8 cellular contexts compared by ENCODE assay signal in genomic region chr17:57892146-57892819, GRCh38. TPM values are rescaled to one million over a fixed set of nuclear protein-coding genes. Genes with fewer than 3 reads are reported as not detected.
DNase-seq lines count a peak whose midpoint lies in the region; ATAC-seq and TF ChIP-seq lines count a peak whose summit lies in the region.

No MANE protein-coding gene starts in this region.

- H4K20me1 ChIP-seq in IMR-90 (ENCODE audit: insufficient read depth, low read length) = peaks cover 6% of the 10 kb centered on the region; the same call in 1 of the 2 replicates

- peak overlapping the region; percentile 67 for H3K27ac ChIP-seq in IMR-90 (ENCODE audit: insufficient read depth, low read length)
- peak overlapping the region; percentile 86 for H3K27ac ChIP-seq in RWPE2 (ENCODE audit: poor library complexity, severe bottlenecking)

- peak overlapping the region; percentile 98 for H2AK9ac ChIP-seq in IMR-90 (replicated peaks; ENCODE audit: low read depth, low read length, poor library complexity)

- peak overlapping the region; percentile 91 for H3K14ac ChIP-seq in IMR-90 (replicated peaks; ENCODE audit: low read depth, low read length)

- H3K9me3 ChIP-seq in IMR-90 (ENCODE audit: control insufficient read depth, insufficient read depth, low read length) = no peaks in the 10 kb centered on the region
- H3K9me3 ChIP-seq in RWPE2 (ENCODE audit: severe bottlenecking) = no peaks in the 10 kb centered on the region

- H3K27ac Mint-ChIP-seq in neural crest cell (ENCODE audit: unreplicated experiment) = peak overlapping the region; percentile 99

- peak overlapping the region; percentile 31 to 95 for H4K8ac ChIP-seq in IMR-90 (ENCODE audit: low read depth in 2 of 2, low read length in 2 of 2)

- BruUV-seq in IMR-90 (replicated peaks; lab: Mats Ljungman, UMichigan) = no TSS peak

- H3K4me2 ChIP-seq in IMR-90 (ENCODE audit: low read depth, low read length) = peak overlapping the region; percentile 28

- H2BK120ac ChIP-seq in IMR-90 (ENCODE audit: low read depth, low read length) = peak overlapping the region; percentile 98

- no peak overlapping the region for H3K4me3 ChIP-seq in IMR-90 (ENCODE audit: insufficient read depth, low read depth, low read length)
- no peak overlapping the region for H3K4me3 ChIP-seq in RWPE2 (ENCODE audit: severe bottlenecking)

- peaks cover 78% of the 10 kb centered on the region for H3K4me1 Mint-ChIP-seq in neural crest cell

- peaks cover 2% of the 10 kb centered on the region for H3K27me3 Mint-ChIP-seq in neural crest cell (ENCODE audit: low read depth)

- no peaks in the 10 kb centered on the region for H3K27me3 ChIP-seq in IMR-90 (ENCODE audit: control insufficient read depth, insufficient read depth, low read length)
- H3K27me3 ChIP-seq in RWPE2 (ENCODE audit: insufficient read depth, poor library complexity, severe bottlenecking) = no peaks in the 10 kb centered on the region

- in situ Hi-C loops in IMR-90 (cut with MboI; ENCODE audit: low sequenced_read_pairs) = no loop called here

- H2BK5ac ChIP-seq in IMR-90 (ENCODE audit: low read depth, low read length, poor library complexity, severe bottlenecking) = peak overlapping the region; percentile 96

- peak overlapping the region; percentile 79 for H3K4me3 Mint-ChIP-seq in neural crest cell

- peak overlapping the region; percentile 87 for H3K56ac ChIP-seq in IMR-90 (ENCODE audit: extremely low read depth, insufficient read depth, low read length)

- peak overlapping the region; percentile 59 for H3K18ac ChIP-seq in IMR-90 (ENCODE audit: low read depth, low read length)

- peaks cover 44% of the 10 kb centered on the region for H3K4me1 ChIP-seq in IMR-90 (ENCODE audit: control insufficient read depth, insufficient read depth, low read length)
- H3K4me1 ChIP-seq in RWPE2 (ENCODE audit: insufficient read depth, poor library complexity, severe bottlenecking) = peaks cover 36% of the 10 kb centered on the region

- H3K36me3 ChIP-seq in IMR-90 (ENCODE audit: control insufficient read depth, insufficient read depth, low read length) (no peaks in the 10 kb centered on the region), RWPE2 (ENCODE audit: low read depth) (no peaks in the 10 kb centered on the region)

- H3K9me1 ChIP-seq in IMR-90 (ENCODE audit: insufficient read depth, low read length) = peaks cover 41% of the 10 kb centered on the region

- H3K36me3 Mint-ChIP-seq in neural crest cell (ENCODE audit: low read depth) = peaks cover 5% of the 10 kb centered on the region

- ATAC-seq in IMR-90 (ENCODE audit: low read depth) (peak; percentile 74), RWPE2 (ENCODE audit: low read depth) (peak; percentile 19), HG03520 (IDR thresholded peaks at IDR 0.05; ENCODE audit: unreplicated experiment) (no peak)

- H2BK15ac ChIP-seq in IMR-90 (ENCODE audit: low read depth, low read length) = peak overlapping the region; percentile 81

- peak overlapping the region; percentile 60 for H2AFZ ChIP-seq in IMR-90 (replicated peaks; ENCODE audit: low read length, poor library complexity)

- POLR2A ChIA-PET in IMR-90 (lab: Charles Lee; ENCODE audit: unreplicated experiment) = interaction anchor here (1.1 to 1.3 kb wide), 3 partner anchors 11 to 17 kb away, joined by 3 to 6 read pairs (median 4); no protein-coding TSS in a partner anchor

- peak; percentile 88 for TF ChIP-seq RAD21 in IMR-90 (IDR thresholded peaks at IDR 0.05; ENCODE audit: low read length)

- H2AK5ac ChIP-seq in IMR-90 (ENCODE audit: low read depth, low read length) = peak overlapping the region; percentile 100

- no CpG with 5 or more reads among the region's 6 CpGs for WGBS in IMR-90 (ENCODE audit: extremely low coverage in 2 of 2, insufficient read length in 1 of 2), 2 experiments

- H4K5ac ChIP-seq in IMR-90 (ENCODE audit: low read depth, low read length) = peak overlapping the region; percentile 78

- intact Hi-C loops in IMR-90 (cut with micrococcal nuclease) = loop anchor here (1.0 to 2.0 kb wide), 3 partner anchors 57 to 103 kb away; no protein-coding TSS in a partner anchor

- H3K9ac ChIP-seq in IMR-90 (ENCODE audit: low read depth, low read length) = peak overlapping the region; percentile 38

- H3K23ac ChIP-seq in IMR-90 (ENCODE audit: low read depth, low read length) = peak overlapping the region; percentile 89

- DNase-seq in GDM1 (lab: John Stamatoyannopoulos, UW) (peak; percentile 72), IMR-90 (peak; percentile 84), RWPE2 (ENCODE audit: low spot score) (no peak), fibroblast of the conjunctiva (ENCODE audit: low read depth) (peak; percentile 86), neural crest cell (ENCODE audit: low read depth, low spot score) (peak; percentile 91)
- DNase-seq in activated effector memory CD4-positive, alpha-beta T cell treated with anti-CD3 and anti-CD28 coated beads, Interleukin-2, amount 50 U/mL, for 16 hours = peak; percentile 92
- DNase-seq in stimulated activated naive CD4-positive, alpha-beta T cell treated with Interleukin-2 at 50 U/mL for 16 hours (lab: John Stamatoyannopoulos, UW) = peak; percentile 71

- peak overlapping the region; percentile 99 for H4K91ac ChIP-seq in IMR-90 (ENCODE audit: insufficient read depth, low read depth, low read length)

- peak; percentile 97 for TF ChIP-seq CTCF in IMR-90 (conservative IDR thresholded peaks at IDR 0.05; ENCODE audit: low read depth, low read length)
- peak; percentile 90 for TF ChIP-seq CTCF in RWPE2 (IDR thresholded peaks at IDR 0.05; ENCODE audit: poor library complexity, severe bottlenecking)
- peak; percentile 91 for TF ChIP-seq CTCF in neural crest cell (conservative IDR thresholded peaks at IDR 0.05)

- peaks cover 49 to 77% of the 10 kb centered on the region in 2 experiments for H3K79me1 ChIP-seq in IMR-90 (ENCODE audit: low read depth in 1 of 2, low read length in 2 of 2)

- no peaks in the 10 kb centered on the region for H3K9me3 Mint-ChIP-seq in neural crest cell

- peak overlapping the region; percentile 92 for H2BK20ac ChIP-seq in IMR-90 (ENCODE audit: low read depth, low read length)

- peak overlapping the region; percentile 96 for H3K4ac ChIP-seq in IMR-90 (ENCODE audit: low read depth, low read length)

- dilution Hi-C loops in IMR-90 (cut with HindIII; ENCODE audit: low sequenced_read_pairs, unreplicated experiment) = no loop called here

- TF ChIP-seq POLR2A in IMR-90 (IDR thresholded peaks at IDR 0.05; ENCODE audit: low read depth, low read length) = no peak

- CTCF ChIA-PET in IMR-90 (lab: Yijun Ruan, JAX) = interaction anchor here (0.6 to 1.9 kb wide), 15 partner anchors 10 to 680 kb away, joined by 3 to 9 read pairs (median 4); partner anchors contain the start of gene CUEDC1

TF ChIP-seq in IMR-90, 13 proteins besides CTCF, POLR2A, EP300 and RAD21:
- TF ChIP-seq USF2 (IDR thresholded peaks at IDR 0.05; ENCODE audit: low read depth, low read length) (no peak), MAFK (IDR thresholded peaks at IDR 0.05; ENCODE audit: low read depth, low read length) (no peak), MXI1 (IDR thresholded peaks at IDR 0.05; ENCODE audit: borderline replicate concordance, low read depth, low read length) (no peak), FOS (IDR thresholded peaks at IDR 0.05; ENCODE audit: low read depth, low read length) (no peak), SMC3 (IDR thresholded peaks at IDR 0.05; ENCODE audit: low read depth, low read length) (peak; percentile 83), RCOR1 (IDR thresholded peaks at IDR 0.05; ENCODE audit: insufficient replicate concordance, low read length) (no peak), NFE2L2 (IDR thresholded peaks at IDR 0.05; ENCODE audit: low read depth, low read length) (peak; percentile 1; the same call in 1 of the 2 replicates), ELK1 (IDR thresholded peaks at IDR 0.05; ENCODE audit: borderline replicate concordance, low read depth, low read length) (no peak), RFX5 (IDR thresholded peaks at IDR 0.05; ENCODE audit: low read depth, low read length) (no peak), CEBPB (IDR thresholded peaks at IDR 0.05; ENCODE audit: low read depth, low read length) (peak; percentile 68; the same call in 1 of the 2 replicates), MAZ (IDR thresholded peaks at IDR 0.05; ENCODE audit: borderline replicate concordance, low read depth, low read length) (peak; percentile 67), CHD1 (IDR thresholded peaks at IDR 0.05; ENCODE audit: low read depth, low read length) (no peak), BHLHE40 (IDR thresholded peaks at IDR 0.05; ENCODE audit: low read depth, low read length) (no peak)

RNA-seq across cellular contexts. Expression of gene MRPS23, which starts 42.4 kb away (rescaled TPM):
- 37.3 and 41.7 TPM in 2 replicates for total RNA-seq in IMR-90 (2012; rRNA removed)
- polyA plus RNA-seq in IMR-90 (2012; rRNA removed) = 22.1 and 23.5 TPM in 2 replicates
- 22.4 and 35.2 TPM in 2 replicates for polyA plus RNA-seq in IMR-90 (2012; cell fraction: cytosol; rRNA removed)
- polyA plus RNA-seq in IMR-90 (2012; cell fraction: nucleus; rRNA removed; ENCODE audit: low replicate concordance) = 9.9 and 18.3 TPM in 2 replicates
- 50.0 and 63.0 TPM in 2 replicates for total RNA-seq in neural crest cell
